ENCODE assay signal across 25 cellular contexts in the genomic region with DNA sequence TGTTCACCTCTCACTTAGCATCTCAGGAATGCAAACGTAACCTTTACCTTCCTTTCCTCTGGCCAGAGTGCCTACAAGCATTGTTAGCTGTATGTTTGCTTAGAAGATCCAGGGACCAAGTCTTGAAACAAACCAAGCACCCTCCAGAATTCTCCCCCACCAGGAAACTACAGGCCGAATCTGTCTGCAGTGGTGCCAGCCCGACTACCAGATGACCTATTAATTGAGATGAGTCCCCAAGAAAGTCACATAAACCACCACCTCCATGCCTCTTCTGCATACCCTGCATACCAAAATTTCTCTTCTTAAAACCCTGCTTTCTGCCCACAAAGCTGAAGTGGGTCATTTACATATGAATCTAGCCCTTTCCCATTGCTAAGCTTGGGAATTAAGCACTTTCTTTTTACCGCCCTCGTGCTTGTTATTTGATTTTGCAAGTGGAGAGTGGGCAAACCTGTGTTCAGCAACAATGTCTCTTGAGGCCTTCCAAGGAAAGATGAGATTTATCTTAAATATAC.
DNase-seq lines count a peak whose midpoint lies in the region; ATAC-seq and TF ChIP-seq lines count a peak whose summit lies in the region.
"Had no signal": no experiment of that assay in that cellular context is flagged by ENCODE, and none has a peak within 500 bp of the region (broad histone marks: within the 10 kb centered on the region; RNA-seq: fewer than 3 reads in every experiment).

No MANE protein-coding gene starts in this region.

- TF ChIP-seq EP300 in SK-N-SH (IDR thresholded peaks at IDR 0.05; ENCODE audit: borderline replicate concordance in 1 of 2, low read depth in 1 of 2, low read length in 1 of 2): no peak

- no peaks in the 10 kb centered on the region for H3K36me3 ChIP-seq in SK-N-SH (replicated peaks in 1 of 2; ENCODE audit: control insufficient read depth in 1 of 2, insufficient read depth in 2 of 2, low read length in 1 of 2)
- no peaks in the 10 kb centered on the region for H3K36me3 ChIP-seq in iPS DF 6.9 (ENCODE audit: control insufficient read depth, insufficient read depth, low read length)
- no peaks in the 10 kb centered on the region for H3K36me3 ChIP-seq in spleen
- H3K36me3 ChIP-seq: BLaER1 treated with 17β-estradiol and CSF1 and Interleukin-3, amounts not matched to agents 10 nM and 100 nM had no signal

- no peaks in the 10 kb centered on the region for H3K79me2 ChIP-seq in SK-N-SH (ENCODE audit: insufficient read depth)

- TF ChIP-seq RAD21 in SK-N-SH (IDR thresholded peaks at IDR 0.05; ENCODE audit: low read length): no peak

- peak overlapping the region; percentile 97 for H3K27ac Mint-ChIP-seq in WTC11
- H3K27ac Mint-ChIP-seq: CD4-positive, alpha-beta memory T cell had no signal

- H3K4me2 ChIP-seq in SK-N-SH: no peak overlapping the region
- H3K4me2 ChIP-seq: BLaER1 treated with 17β-estradiol and CSF1 and Interleukin-3, amounts not matched to agents 10 nM and 100 nM; PC-9 had no signal

- POLR2A ChIA-PET in SK-N-SH (lab: Yijun Ruan, JAX): no interaction called here
- POLR2A ChIA-PET in WTC11 (lab: Charles Lee): no interaction called here

- peak overlapping the region; percentile 35; the same call in 1 of the 2 replicates for H2AFZ ChIP-seq in SK-N-SH (ENCODE audit: low read depth)
- H2AFZ ChIP-seq: PC-9 had no signal

- H3K27me3 Mint-ChIP-seq in WTC11 (ENCODE audit: low read depth): no peaks in the 10 kb centered on the region; the same call in 1 of the 2 replicates
- H3K27me3 Mint-ChIP-seq: CD4-positive, alpha-beta memory T cell had no signal

- H3K9me3 Mint-ChIP-seq in WTC11: peaks cover 9% of the 10 kb centered on the region

- intact Hi-C loops in spleen (cut with DNase I; ENCODE audit: low total_unique reads): no loop called here

- H3K27ac ChIP-seq in SK-N-SH (ENCODE audit: low read depth in 2 of 2, low read length in 1 of 2) (no peak overlapping the region), iPS DF 6.9 (ENCODE audit: low read length) (no peak overlapping the region), spleen (no peak overlapping the region)
- H3K27ac ChIP-seq: 22Rv1; BLaER1 treated with 17β-estradiol and CSF1 and Interleukin-3, amounts not matched to agents 10 nM and 100 nM; HL-60; PC-9; RWPE1; SK-N-MC had no signal

- H3K9me2 ChIP-seq in SK-N-SH: no peaks in the 10 kb centered on the region

- H3K4me3 ChIP-seq in SK-N-SH (ENCODE audit: low read depth in 2 of 2, low read length in 1 of 2) (no peak overlapping the region), iPS DF 6.9 (ENCODE audit: low read length) (no peak overlapping the region), spleen (no peak overlapping the region)
- H3K4me3 ChIP-seq: BLaER1 treated with 17β-estradiol and CSF1 and Interleukin-3, amounts not matched to agents 10 nM and 100 nM; PC-9; SK-N-MC had no signal

- ATAC-seq in SK-N-SH treated with all-trans-retinoic acid at 6 μM for 48 hours (no peak), WTC11 (peak; percentile 85), HG02642 (IDR thresholded peaks at IDR 0.05; ENCODE audit: poor library complexity, unreplicated experiment) (no peak), HG03460 (IDR thresholded peaks at IDR 0.05; ENCODE audit: unreplicated experiment) (no peak)

- CTCF ChIA-PET in SK-N-SH (lab: Yijun Ruan, JAX): no interaction called here
- CTCF ChIA-PET in WTC11 (lab: Charles Lee): no interaction called here

- WGBS in SK-N-SH (ENCODE audit: low lambda C conversion rate): 40% methylated on average over 5 of the region's 5 CpGs
- no CpG with 5 or more reads among the region's 5 CpGs for WGBS in iPS DF 6.9 (ENCODE audit: insufficient coverage, insufficient read length)
- WGBS in spleen, 5 donors: 78 to 86% (median 79%) methylated on average over 5 of the region's 5 CpGs

- TF ChIP-seq CTCF in SK-N-SH (IDR thresholded peaks at IDR 0.05) (no peak), WTC11 (IDR thresholded peaks at IDR 0.05) (no peak), spleen (IDR thresholded peaks at IDR 0.05 in 8 of 11, conservative IDR thresholded peaks at IDR 0.05 in 3 of 11) (no peak)

- TF ChIP-seq POLR2A in spleen (IDR thresholded peaks at IDR 0.05): no peak

- no peaks in the 10 kb centered on the region; the same call in 1 of the 2 replicates for H3K36me3 Mint-ChIP-seq in WTC11
- H3K36me3 Mint-ChIP-seq: CD4-positive, alpha-beta memory T cell had no signal

- H3K9me3 ChIP-seq in SK-N-SH (no peaks in the 10 kb centered on the region), iPS DF 6.9 (ENCODE audit: control insufficient read depth, insufficient read depth, low read length) (no peaks in the 10 kb centered on the region), spleen (peaks cover 0 to 16% (median 4%) of the 10 kb centered on the region in 8 donors)
- H3K9me3 ChIP-seq: Caco-2 had no signal

- H3F3A ChIP-seq in SK-N-SH (replicated peaks; ENCODE audit: insufficient read depth): no peaks in the 10 kb centered on the region

- DNase-seq in SK-N-SH (no peak), WTC11 (ENCODE audit: low spot score) (peak; percentile 22), iPS DF 6.9 (ENCODE audit: low read depth, low spot score) (peak; percentile 72), NCI-H2171 treated with DMSO at 0.1 percent for 48 hours (lab: John Stamatoyannopoulos, UW) (no peak), spleen (no peak)
- DNase-seq: Caco-2; CD4-positive, alpha-beta memory T cell; DMS 273 treated with DMSO at 0.1 percent for 48 hours; DND-41; Karpas-422; NCI-H1417; NCI-H1694 treated with DMSO at 0.1 percent for 48 hours; NCI-H2081 treated with DMSO at 0.1 percent for 48 hours; NCI-H446; NCI-H526; PC-9; SHP77 treated with DMSO at 0.1 percent for 48 hours had no signal

- peaks cover 80% of the 10 kb centered on the region for H3K4me1 Mint-ChIP-seq in WTC11
- H3K4me1 Mint-ChIP-seq: CD4-positive, alpha-beta memory T cell had no signal

- H4K20me1 ChIP-seq in SK-N-SH (ENCODE audit: insufficient read depth): no peaks in the 10 kb centered on the region
- H4K20me1 ChIP-seq: BLaER1 treated with 17β-estradiol and CSF1 and Interleukin-3, amounts not matched to agents 10 nM and 100 nM had no signal

- H3K4me1 ChIP-seq in SK-N-SH (ENCODE audit: control insufficient read depth in 1 of 2, insufficient read depth in 2 of 2, low read depth in 1 of 2, low read length in 1 of 2) (no peaks in the 10 kb centered on the region; a peak in 1 of 4 replicates), iPS DF 6.9 (ENCODE audit: control insufficient read depth, insufficient read depth, low read length) (peaks cover 6% of the 10 kb centered on the region), spleen (no peaks in the 10 kb centered on the region)
- H3K4me1 ChIP-seq: BLaER1 treated with 17β-estradiol and CSF1 and Interleukin-3, amounts not matched to agents 10 nM and 100 nM had no signal

- H3K4me3 Mint-ChIP-seq in WTC11: peak overlapping the region; percentile 41
- H3K4me3 Mint-ChIP-seq: CD4-positive, alpha-beta memory T cell had no signal

- H3K27me3 ChIP-seq in SK-N-SH (ENCODE audit: insufficient read depth): no peaks in the 10 kb centered on the region; the same call in 1 of the 2 replicates
- H3K27me3 ChIP-seq in iPS DF 6.9 (ENCODE audit: control insufficient read depth, insufficient read depth, low read length): no peaks in the 10 kb centered on the region
- H3K27me3 ChIP-seq in spleen (replicated peaks in 1 of 7): no peaks in the 10 kb centered on the region
- H3K27me3 ChIP-seq: BLaER1 treated with 17β-estradiol and CSF1 and Interleukin-3, amounts not matched to agents 10 nM and 100 nM had no signal

- no peak overlapping the region for H3K9ac ChIP-seq in SK-N-SH
- H3K9ac ChIP-seq: BLaER1 treated with 17β-estradiol and CSF1 and Interleukin-3, amounts not matched to agents 10 nM and 100 nM had no signal

TF ChIP-seq in SK-N-SH, 30 proteins besides CTCF, POLR2A, EP300 and RAD21:
- TF ChIP-seq RFX5 (IDR thresholded peaks at IDR 0.05; ENCODE audit: low read length): no peak
- TF ChIP-seq, protein P1, sequence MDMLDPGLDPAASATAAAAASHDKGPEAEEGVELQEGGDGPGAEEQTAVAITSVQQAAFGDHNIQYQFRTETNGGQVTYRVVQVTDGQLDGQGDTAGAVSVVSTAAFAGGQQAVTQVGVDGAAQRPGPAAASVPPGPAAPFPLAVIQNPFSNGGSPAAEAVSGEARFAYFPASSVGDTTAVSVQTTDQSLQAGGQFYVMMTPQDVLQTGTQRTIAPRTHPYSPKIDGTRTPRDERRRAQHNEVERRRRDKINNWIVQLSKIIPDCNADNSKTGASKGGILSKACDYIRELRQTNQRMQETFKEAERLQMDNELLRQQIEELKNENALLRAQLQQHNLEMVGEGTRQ (IDR thresholded peaks at IDR 0.05; ENCODE audit: borderline replicate concordance, low read depth, low read length): no peak
TF ChIP-seq in SK-N-SH: peak in this region for 0.

TF ChIP-seq in SK-N-SH treated with all-trans-retinoic acid at 6 μM for 48 hours, 23 proteins besides CTCF, POLR2A, EP300 and RAD21 (continues in another document):
- TF ChIP-seq ESRRG (CRISPR knock-in tag; IDR thresholded peaks at IDR 0.05) (no peak), BACH2 (CRISPR knock-in tag; IDR thresholded peaks at IDR 0.05; ENCODE audit: borderline replicate concordance) (no peak), GLIS3 (CRISPR knock-in tag; IDR thresholded peaks at IDR 0.05) (no peak), ARNTL (CRISPR knock-in tag; IDR thresholded peaks at IDR 0.05; ENCODE audit: borderline replicate concordance, low read depth) (no peak), ZFP30 (CRISPR knock-in tag; IDR thresholded peaks at IDR 0.05) (no peak), ZNF565 (CRISPR knock-in tag; conservative IDR thresholded peaks at IDR 0.05; ENCODE audit: low read depth) (no peak), TOX (CRISPR knock-in tag; IDR thresholded peaks at IDR 0.05; ENCODE audit: borderline replicate concordance) (no peak), ZFP3 (CRISPR knock-in tag; IDR thresholded peaks at IDR 0.05) (no peak), ZNF8 (CRISPR knock-in tag; IDR thresholded peaks at IDR 0.05) (no peak), ISL1 (CRISPR knock-in tag; IDR thresholded peaks at IDR 0.05) (no peak)

TF ChIP-seq in WTC11, 78 proteins besides CTCF, POLR2A, EP300 and RAD21:
- TF ChIP-seq TEAD1 (CRISPR knock-in tag; IDR thresholded peaks at IDR 0.05) (peak; percentile 82; the same call in 1 of the 2 replicates), ETV6 (CRISPR knock-in tag; IDR thresholded peaks at IDR 0.05) (no peak), SMAD4 (CRISPR knock-in tag; IDR thresholded peaks at IDR 0.05) (no peak), NR2C2 (CRISPR knock-in tag; IDR thresholded peaks at IDR 0.05) (no peak), MAX (CRISPR knock-in tag; IDR thresholded peaks at IDR 0.05) (peak; percentile 45; the same call in 1 of the 2 replicates), ZNF671 (CRISPR knock-in tag; IDR thresholded peaks at IDR 0.05) (no peak), SP1 (CRISPR knock-in tag; conservative IDR thresholded peaks at IDR 0.05) (0 out of 2 replicates have a peak, but pooled peaks have one; percentile 16)

Comparison
In these comparisons a context has a peak if more than half of its experiments do, and no peak if none do; other contexts are left out.
1. DNase-seq: peak in WTC11 (single experiment) and iPS DF 6.9 (single experiment); none in SK-N-SH (single experiment), NCI-H2171 treated with DMSO at 0.1 percent for 48 hours (single experiment) and spleen (single experiment).
2. Of the 6 proteins assayed by ChIP-seq in both WTC11 and SK-N-SH: peak only in WTC11: MAX; only in SK-N-SH: none; in both: none; in neither: 5.